ENCODE assay signal across 25 cellular contexts in genomic region chr4:139986108-139986507, GRCh38.
DNase-seq lines count a peak whose midpoint lies in the region; ATAC-seq and TF ChIP-seq lines count a peak whose summit lies in the region.
"Had no signal": no experiment of that assay in that cellular context is flagged by ENCODE, and none has a peak within 500 bp of the region (broad histone marks: within the 10 kb centered on the region; RNA-seq: fewer than 3 reads in every experiment).

No MANE protein-coding gene starts in this region.

- no peak for ATAC-seq in IMR-90 (ENCODE audit: low read depth)
- no peak for ATAC-seq in right lobe of liver
- no peak for ATAC-seq in activated T-cell treated with anti-CD3 and anti-CD28 coated beads, Interleukin-2, amount 50 U/mL, for 72 hours (replicated peaks in 1 of 2)
- ATAC-seq in natural killer cell treated with Interleukin-12 subunit alpha and Interleukin-12 subunit beta and Interleukin-15 and Interleukin-18, amount 100 ng/mL, for 72 hours, result no peak
- ATAC-seq: activated CD4-positive, CD25-positive, alpha-beta regulatory T cell treated with anti-CD3 and anti-CD28 coated beads, Interleukin-2, amount 50 U/mL, for 24 hours; activated naive CD4-positive, alpha-beta T cell treated with anti-CD3 and anti-CD28 coated beads, Interleukin-2, amount 50 U/mL, for 72 hours; GM23338; mucosa of descending colon; stimulated activated naive B cell treated with anti-CD40 and anti-IgM and Interleukin-4, amounts not matched to agents 10 μg/mL and 1 μg/mL and 100 μg/mL, for 72 hours had no signal

- H2BK120ac ChIP-seq in IMR-90 (ENCODE audit: low read depth, low read length), result no peak overlapping the region

- H3K27ac Mint-ChIP-seq in glutamatergic neuron (ENCODE audit: unreplicated experiment), result peak overlapping the region; percentile 98
- H3K27ac Mint-ChIP-seq in activated T-cell treated with anti-CD3 and anti-CD28 coated beads, Interleukin-2, amount 50 U/mL, for 72 hours, result no peak overlapping the region
- H3K27ac Mint-ChIP-seq in natural killer cell treated with Interleukin-12 subunit alpha and Interleukin-12 subunit beta and Interleukin-15 and Interleukin-18, amount 100 ng/mL, for 72 hours, result peak overlapping the region in 1 of 2 donors; percentile 20
- H3K27ac Mint-ChIP-seq: activated CD4-positive, alpha-beta memory T cell treated with anti-CD3 and anti-CD28 coated beads, Interleukin-2, amount 10 ng/mL, durations not matched to agents 7 days and 5 days; activated naive CD4-positive, alpha-beta T cell treated with anti-CD3 and anti-CD28 coated beads, Interleukin-2, amount 50 U/mL, for 72 hours; GM23338; neural progenitor cell; stimulated activated naive B cell treated with anti-CD40 and anti-IgM and Interleukin-4, amounts not matched to agents 10 μg/mL and 1 μg/mL and 100 μg/mL, for 72 hours had no signal

- TF ChIP-seq CTCF in IMR-90 (conservative IDR thresholded peaks at IDR 0.05; ENCODE audit: low read depth, low read length), result no peak
- no peak for TF ChIP-seq CTCF in adrenal gland (IDR thresholded peaks at IDR 0.05)
- TF ChIP-seq CTCF in glutamatergic neuron (IDR thresholded peaks at IDR 0.05; ENCODE audit: partially characterized antibody, unreplicated experiment), result no peak
- no peak for TF ChIP-seq CTCF in prostate gland (IDR thresholded peaks at IDR 0.05)
- TF ChIP-seq CTCF in right lobe of liver (IDR thresholded peaks at IDR 0.05), result no peak
- no peak for TF ChIP-seq CTCF in thyroid gland (IDR thresholded peaks at IDR 0.05)

- no peak overlapping the region for H2BK20ac ChIP-seq in IMR-90 (ENCODE audit: low read depth, low read length)

- H3K56ac ChIP-seq in IMR-90 (ENCODE audit: extremely low read depth, insufficient read depth, low read length), result no peak overlapping the region

- no peak overlapping the region for H3K27ac ChIP-seq in IMR-90 (ENCODE audit: insufficient read depth, low read length)
- peak overlapping the region in 4 of 5 donors; percentile 22 to 70 (median 57) for H3K27ac ChIP-seq in adrenal gland
- H3K27ac ChIP-seq in prostate gland, result peak overlapping the region; percentile 52 to 55
- H3K27ac ChIP-seq in right lobe of liver, result no peak overlapping the region
- H3K27ac ChIP-seq in thyroid gland, result no peak overlapping the region
- H3K27ac ChIP-seq: neural progenitor cell had no signal

- H3K4me3 ChIP-seq in IMR-90 (ENCODE audit: insufficient read depth, low read depth, low read length) (no peak overlapping the region), adrenal gland (no peak overlapping the region), prostate gland (no peak overlapping the region), right lobe of liver (no peak overlapping the region), thyroid gland (replicated peaks in 1 of 3) (no peak overlapping the region)
- H3K4me3 ChIP-seq: GM23338, mucosa of descending colon, neural progenitor cell, sigmoid colon, testis had no signal

- H4K5ac ChIP-seq in IMR-90 (ENCODE audit: low read depth, low read length), result no peak overlapping the region

- no peaks in the 10 kb centered on the region for H4K20me1 ChIP-seq in IMR-90 (ENCODE audit: insufficient read depth, low read length)

- CTCF ChIA-PET in IMR-90 (lab: Yijun Ruan, JAX), result no interaction called here

- DNase-seq in IMR-90 (no peak), adrenal gland (peak in 2 of 7 donors; percentile 18 to 33), glutamatergic neuron (no peak), prostate gland (ENCODE audit: low spot score) (no peak), right lobe of liver (no peak), thyroid gland (no peak)
- DNase-seq in activated T-cell treated with anti-CD3 and anti-CD28 coated beads, Interleukin-2, amount 50 U/mL, for 72 hours, result no peak
- no peak for DNase-seq in natural killer cell treated with Interleukin-12 subunit alpha and Interleukin-12 subunit beta and Interleukin-15 and Interleukin-18, amount 100 ng/mL, for 72 hours (ENCODE audit: low spot score)
- DNase-seq: activated CD4-positive, alpha-beta memory T cell treated with anti-CD3 and anti-CD28 coated beads, Interleukin-2, amount 10 ng/mL, durations not matched to agents 7 days and 5 days; GDM1; head of caudate nucleus; mucosa of descending colon; NCI-H1048; NCI-H2029; NCI-H748 treated with DMSO at 0.1 percent for 48 hours; posterior cingulate gyrus; sigmoid colon; stimulated activated naive B cell treated with anti-CD40 and anti-IgM and Interleukin-4, amounts not matched to agents 10 μg/mL and 1 μg/mL and 100 μg/mL, for 72 hours; T-helper 1 cell; testis had no signal

- H3K79me1 ChIP-seq in IMR-90 (ENCODE audit: low read depth in 1 of 2, low read length in 2 of 2), result peaks cover 0 to 6% of the 10 kb centered on the region in 2 experiments; a peak in 1 of 4 replicates

- in situ Hi-C loops in IMR-90 (cut with MboI; ENCODE audit: low sequenced_read_pairs), result no loop called here

- TF ChIP-seq RAD21 in IMR-90 (IDR thresholded peaks at IDR 0.05; ENCODE audit: low read length), result no peak

- no peaks in the 10 kb centered on the region for H3K4me1 ChIP-seq in IMR-90 (ENCODE audit: control insufficient read depth, insufficient read depth, low read length)
- peaks cover 0 to 28% of the 10 kb centered on the region in 2 donors for H3K4me1 ChIP-seq in adrenal gland (replicated peaks in 1 of 2)
- H3K4me1 ChIP-seq in prostate gland (replicated peaks), result peaks cover 6% of the 10 kb centered on the region
- H3K4me1 ChIP-seq in right lobe of liver, result peaks cover 0 to 5% (median 0%) of the 10 kb centered on the region in 4 donors
- H3K4me1 ChIP-seq in thyroid gland, result no peaks in the 10 kb centered on the region

- no peak overlapping the region for H2AK5ac ChIP-seq in IMR-90 (ENCODE audit: low read depth, low read length)

- no CpG with 5 or more reads among the region's 5 CpGs for WGBS in IMR-90 (ENCODE audit: extremely low coverage in 2 of 2, insufficient read length in 1 of 2), 2 experiments
- WGBS in adrenal gland, 4 donors, result 33 to 47% (median 38%) methylated on average over 5 of the region's 5 CpGs
- 18% methylated on average over 5 of the region's 5 CpGs for WGBS in prostate gland
- WGBS in right lobe of liver (ENCODE audit: insufficient coverage, low coverage, low lambda C conversion rate, missing lambda C conversion rate), result 68% methylated on average over 5 of the region's 5 CpGs
- 68 to 75% methylated on average over 5 of the region's 5 CpGs for WGBS in thyroid gland, 2 donors

- H2BK5ac ChIP-seq in IMR-90 (ENCODE audit: low read depth, low read length, poor library complexity, severe bottlenecking), result no peak overlapping the region

- no peak overlapping the region for H3K23ac ChIP-seq in IMR-90 (ENCODE audit: low read depth, low read length)

- H3K4me2 ChIP-seq in IMR-90 (ENCODE audit: low read depth, low read length), result no peak overlapping the region
- H3K4me2 ChIP-seq: GM23338, neural progenitor cell had no signal

- H3K27me3 ChIP-seq in IMR-90 (ENCODE audit: control insufficient read depth, insufficient read depth, low read length), result no peaks in the 10 kb centered on the region
- H3K27me3 ChIP-seq in adrenal gland, result no peaks in the 10 kb centered on the region
- H3K27me3 ChIP-seq in prostate gland (replicated peaks; ENCODE audit: insufficient read depth), result no peaks in the 10 kb centered on the region
- H3K27me3 ChIP-seq in right lobe of liver, result no peaks in the 10 kb centered on the region
- H3K27me3 ChIP-seq in thyroid gland, result no peaks in the 10 kb centered on the region
- H3K27me3 ChIP-seq: BE2C, neural progenitor cell, sigmoid colon, testis had no signal

- H3K9me3 Mint-ChIP-seq in glutamatergic neuron (ENCODE audit: unreplicated experiment), result peaks cover 18% of the 10 kb centered on the region
- no peaks in the 10 kb centered on the region for H3K9me3 Mint-ChIP-seq in activated T-cell treated with anti-CD3 and anti-CD28 coated beads, Interleukin-2, amount 50 U/mL, for 72 hours
- no peaks in the 10 kb centered on the region for H3K9me3 Mint-ChIP-seq in natural killer cell treated with Interleukin-12 subunit alpha and Interleukin-12 subunit beta and Interleukin-15 and Interleukin-18, amount 100 ng/mL, for 72 hours
- H3K9me3 Mint-ChIP-seq: activated CD4-positive, alpha-beta memory T cell treated with anti-CD3 and anti-CD28 coated beads, Interleukin-2, amount 10 ng/mL, durations not matched to agents 7 days and 5 days; GM23338 had no signal

- 0 out of 3 replicates have a peak overlapping the region, but pooled peaks have one; percentile 1 for H2BK15ac ChIP-seq in IMR-90 (ENCODE audit: low read depth, low read length)

- no peak overlapping the region for H4K8ac ChIP-seq in IMR-90 (ENCODE audit: low read depth in 2 of 2, low read length in 2 of 2)

- BruUV-seq in IMR-90 (replicated peaks; lab: Mats Ljungman, UMichigan), result no TSS peak

- no peaks in the 10 kb centered on the region for H3K36me3 Mint-ChIP-seq in glutamatergic neuron (ENCODE audit: unreplicated experiment)
- H3K36me3 Mint-ChIP-seq in activated T-cell treated with anti-CD3 and anti-CD28 coated beads, Interleukin-2, amount 50 U/mL, for 72 hours (ENCODE audit: insufficient read depth in 2 of 2), result no peaks in the 10 kb centered on the region
- no peaks in the 10 kb centered on the region for H3K36me3 Mint-ChIP-seq in natural killer cell treated with Interleukin-12 subunit alpha and Interleukin-12 subunit beta and Interleukin-15 and Interleukin-18, amount 100 ng/mL, for 72 hours
- H3K36me3 Mint-ChIP-seq: activated naive CD4-positive, alpha-beta T cell treated with anti-CD3 and anti-CD28 coated beads, Interleukin-2, amount 50 U/mL, for 72 hours; stimulated activated naive B cell treated with anti-CD40 and anti-IgM and Interleukin-4, amounts not matched to agents 10 μg/mL and 1 μg/mL and 100 μg/mL, for 72 hours had no signal

- no peak overlapping the region for H2AK9ac ChIP-seq in IMR-90 (replicated peaks; ENCODE audit: low read depth, low read length, poor library complexity)

- H3K9ac ChIP-seq in IMR-90 (ENCODE audit: low read depth, low read length), result no peak overlapping the region
- H3K9ac ChIP-seq: neural progenitor cell had no signal

- H3K9me3 ChIP-seq in IMR-90 (ENCODE audit: control insufficient read depth, insufficient read depth, low read length) (no peaks in the 10 kb centered on the region), adrenal gland (replicated peaks in 1 of 3) (no peaks in the 10 kb centered on the region), prostate gland (no peaks in the 10 kb centered on the region), right lobe of liver (no peaks in the 10 kb centered on the region), thyroid gland (no peaks in the 10 kb centered on the region)
- H3K9me3 ChIP-seq: BE2C, mucosa of descending colon, sigmoid colon, testis had no signal

- H4K91ac ChIP-seq in IMR-90 (ENCODE audit: insufficient read depth, low read depth, low read length), result no peak overlapping the region

- H3K27me3 Mint-ChIP-seq in glutamatergic neuron (ENCODE audit: unreplicated experiment), result peaks cover 2% of the 10 kb centered on the region
- H3K27me3 Mint-ChIP-seq in activated T-cell treated with anti-CD3 and anti-CD28 coated beads, Interleukin-2, amount 50 U/mL, for 72 hours (ENCODE audit: low read depth), result peaks cover 11% of the 10 kb centered on the region
- peaks cover 20 to 32% of the 10 kb centered on the region in 2 donors for H3K27me3 Mint-ChIP-seq in natural killer cell treated with Interleukin-12 subunit alpha and Interleukin-12 subunit beta and Interleukin-15 and Interleukin-18, amount 100 ng/mL, for 72 hours
- H3K27me3 Mint-ChIP-seq: stimulated activated naive B cell treated with anti-CD40 and anti-IgM and Interleukin-4, amounts not matched to agents 10 μg/mL and 1 μg/mL and 100 μg/mL, for 72 hours had no signal

- H3K4me3 Mint-ChIP-seq in glutamatergic neuron (ENCODE audit: unreplicated experiment), result peak overlapping the region; percentile 77
- H3K4me3 Mint-ChIP-seq in activated T-cell treated with anti-CD3 and anti-CD28 coated beads, Interleukin-2, amount 50 U/mL, for 72 hours, result no peak overlapping the region
- no peak overlapping the region for H3K4me3 Mint-ChIP-seq in natural killer cell treated with Interleukin-12 subunit alpha and Interleukin-12 subunit beta and Interleukin-15 and Interleukin-18, amount 100 ng/mL, for 72 hours
- H3K4me3 Mint-ChIP-seq: activated CD4-positive, alpha-beta memory T cell treated with anti-CD3 and anti-CD28 coated beads, Interleukin-2, amount 10 ng/mL, durations not matched to agents 7 days and 5 days; GM23338; neural progenitor cell; stimulated activated naive B cell treated with anti-CD40 and anti-IgM and Interleukin-4, amounts not matched to agents 10 μg/mL and 1 μg/mL and 100 μg/mL, for 72 hours had no signal

- H3K4ac ChIP-seq in IMR-90 (ENCODE audit: low read depth, low read length), result no peak overlapping the region

- H3K14ac ChIP-seq in IMR-90 (replicated peaks; ENCODE audit: low read depth, low read length), result no peak overlapping the region

- POLR2A ChIA-PET in IMR-90 (lab: Charles Lee; ENCODE audit: unreplicated experiment), result no interaction called here

- no peaks in the 10 kb centered on the region for H3K36me3 ChIP-seq in IMR-90 (ENCODE audit: control insufficient read depth, insufficient read depth, low read length)
- H3K36me3 ChIP-seq in adrenal gland (replicated peaks in 1 of 2), result no peaks in the 10 kb centered on the region
- no peaks in the 10 kb centered on the region for H3K36me3 ChIP-seq in prostate gland
- no peaks in the 10 kb centered on the region for H3K36me3 ChIP-seq in right lobe of liver
- H3K36me3 ChIP-seq in thyroid gland, result no peaks in the 10 kb centered on the region
- H3K36me3 ChIP-seq: BE2C, neural progenitor cell, sigmoid colon had no signal

- peaks cover 6% of the 10 kb centered on the region; the same call in 1 of the 2 replicates for H3K9me1 ChIP-seq in IMR-90 (ENCODE audit: insufficient read depth, low read length)

- H3K18ac ChIP-seq in IMR-90 (ENCODE audit: low read depth, low read length), result no peak overlapping the region

- TF ChIP-seq POLR2A in IMR-90 (IDR thresholded peaks at IDR 0.05; ENCODE audit: low read depth, low read length) (no peak), adrenal gland (IDR thresholded peaks at IDR 0.05) (no peak), prostate gland (IDR thresholded peaks at IDR 0.05) (no peak), right lobe of liver (IDR thresholded peaks at IDR 0.05) (no peak), thyroid gland (IDR thresholded peaks at IDR 0.05) (no peak)

- intact Hi-C loops in IMR-90 (cut with micrococcal nuclease) (no loop called here), adrenal gland (cut with DNase I) (no loop called here), prostate gland (cut with DNase I) (no loop called here), right lobe of liver (cut with DNase I) (no loop called here), thyroid gland (cut with DNase I) (no loop called here)

- H2AFZ ChIP-seq in IMR-90 (replicated peaks; ENCODE audit: low read length, poor library complexity), result no peak overlapping the region
- H2AFZ ChIP-seq: GM23338, neural progenitor cell had no signal

- H3K4me1 Mint-ChIP-seq in glutamatergic neuron (ENCODE audit: low read depth, unreplicated experiment), result peaks cover 44% of the 10 kb centered on the region
- H3K4me1 Mint-ChIP-seq in activated T-cell treated with anti-CD3 and anti-CD28 coated beads, Interleukin-2, amount 50 U/mL, for 72 hours (ENCODE audit: low read depth), result peaks cover 20% of the 10 kb centered on the region
- H3K4me1 Mint-ChIP-seq in natural killer cell treated with Interleukin-12 subunit alpha and Interleukin-12 subunit beta and Interleukin-15 and Interleukin-18, amount 100 ng/mL, for 72 hours (ENCODE audit: low read depth in 2 of 2), result peaks cover 0 to 10% of the 10 kb centered on the region in 2 donors

- dilution Hi-C loops in IMR-90 (cut with HindIII; ENCODE audit: low sequenced_read_pairs, unreplicated experiment), result no loop called here

Comparison
In these comparisons a context has a peak if more than half of its experiments do, and no peak if none do; other contexts are left out.
1. H3K27ac ChIP-seq: peak in adrenal gland (4 of 5) and prostate gland (2 of 2); none in IMR-90 (single experiment), right lobe of liver (0 of 3) and thyroid gland (0 of 3).